In genomic region chr21:45406801-45407628, GRCh38 we compare ENCODE assay signal across 8 cellular contexts. TPM values are rescaled to one million over a fixed set of nuclear protein-coding genes. Genes with fewer than 3 reads are reported as not detected.
DNase-seq lines count a peak whose midpoint lies in the region; ATAC-seq and TF ChIP-seq lines count a peak whose summit lies in the region.
"Had no signal": no experiment of that assay in that cellular context is flagged by ENCODE, and none has a peak within 500 bp of the region (broad histone marks: within the 10 kb centered on the region; RNA-seq: fewer than 3 reads in every experiment).

No MANE protein-coding gene starts in this region.

- H3K9me3 Mint-ChIP-seq in stimulated activated effector memory CD8-positive, alpha-beta T cell treated with anti-CD3 and anti-CD28 coated beads, Interleukin-12 subunit alpha, Interleukin-12 subunit beta, amount 100 ng/mL, for 72 hours, result no peaks in the 10 kb centered on the region
- H3K9me3 Mint-ChIP-seq: dendritic cell treated with granulocyte-macrophage colony-stimulating factor and Interleukin-4, amounts not matched to agents 40 ng/mL and 50 ng/mL, for 4 days had no signal

- H3K27ac ChIP-seq in HUES48 (ENCODE audit: low read depth, low read length) (peak overlapping the region; percentile 88), body of pancreas (peak overlapping the region; percentile 77 to 95 (median 87))

- H3K4me1 Mint-ChIP-seq in stimulated activated effector memory CD8-positive, alpha-beta T cell treated with anti-CD3 and anti-CD28 coated beads, Interleukin-12 subunit alpha, Interleukin-12 subunit beta, amount 100 ng/mL, for 72 hours, result peaks cover 14% of the 10 kb centered on the region

- H3K9ac ChIP-seq in HUES48 (ENCODE audit: low read depth, low read length), result peak overlapping the region; percentile 51

- no peaks in the 10 kb centered on the region for H3K36me3 Mint-ChIP-seq in stimulated activated effector memory CD8-positive, alpha-beta T cell treated with anti-CD3 and anti-CD28 coated beads, Interleukin-12 subunit alpha, Interleukin-12 subunit beta, amount 100 ng/mL, for 72 hours

- no peak overlapping the region for H3K27ac Mint-ChIP-seq in stimulated activated effector memory CD8-positive, alpha-beta T cell treated with anti-CD3 and anti-CD28 coated beads, Interleukin-12 subunit alpha, Interleukin-12 subunit beta, amount 100 ng/mL, for 72 hours
- H3K27ac Mint-ChIP-seq: dendritic cell treated with granulocyte-macrophage colony-stimulating factor and Interleukin-4, amounts not matched to agents 40 ng/mL and 50 ng/mL, for 4 days had no signal

- ATAC-seq in body of pancreas, result no peak
- no peak for ATAC-seq in stimulated activated effector memory CD8-positive, alpha-beta T cell treated with anti-CD3 and anti-CD28 coated beads, Interleukin-12 subunit alpha, Interleukin-12 subunit beta, amount 100 ng/mL, for 72 hours

- H3K9me3 ChIP-seq in HUES48 (ENCODE audit: control insufficient read depth, insufficient read depth, low read length) (no peaks in the 10 kb centered on the region), body of pancreas (no peaks in the 10 kb centered on the region)

- H3K4me1 ChIP-seq in HUES48 (ENCODE audit: control insufficient read depth, insufficient read depth, low read length) (peaks cover 50% of the 10 kb centered on the region), body of pancreas (peaks cover 72% of the 10 kb centered on the region)

- H3K4me3 ChIP-seq in HUES48 (ENCODE audit: low read depth, low read length) (peak overlapping the region; percentile 67), body of pancreas (no peak overlapping the region)

- 59 to 66% methylated on average over 11 to 17 of the region's 17 CpGs for WGBS in body of pancreas, 2 donors

- H3K36me3 ChIP-seq in HUES48 (ENCODE audit: control insufficient read depth, insufficient read depth, low read length) (peaks cover 3% of the 10 kb centered on the region; the same call in 1 of the 2 replicates), body of pancreas (replicated peaks in 1 of 2; ENCODE audit: insufficient read depth in 1 of 2, low read depth in 2 of 2) (no peaks in the 10 kb centered on the region)

- no peak for TF ChIP-seq CTCF in body of pancreas (IDR thresholded peaks at IDR 0.05)

- H3K27me3 ChIP-seq in HUES48 (ENCODE audit: control insufficient read depth, insufficient read depth, low read length), result peaks cover 5% of the 10 kb centered on the region
- no peaks in the 10 kb centered on the region for H3K27me3 ChIP-seq in body of pancreas

- intact Hi-C loops in body of pancreas (cut with DNase I), result no loop called here

- TF ChIP-seq POLR2A in body of pancreas (IDR thresholded peaks at IDR 0.05), result no peak

- H3K4me3 Mint-ChIP-seq in stimulated activated effector memory CD8-positive, alpha-beta T cell treated with anti-CD3 and anti-CD28 coated beads, Interleukin-12 subunit alpha, Interleukin-12 subunit beta, amount 100 ng/mL, for 72 hours, result peak overlapping the region; percentile 42

- peak in 2 of 4 donors; percentile 5 to 20 for DNase-seq in body of pancreas
- DNase-seq in iPS-NIHi11 (ENCODE audit: low spot score), result peak; percentile 73
- DNase-seq in stimulated activated effector memory CD8-positive, alpha-beta T cell treated with anti-CD3 and anti-CD28 coated beads, Interleukin-12 subunit alpha, Interleukin-12 subunit beta, amount 100 ng/mL, for 72 hours (ENCODE audit: low spot score in 2 of 2), result no peak
- DNase-seq in NCI-H345 (lab: John Stamatoyannopoulos, UW), result no peak
- DNase-seq in SHP77 (lab: John Stamatoyannopoulos, UW), result no peak
- no peak for DNase-seq in superior temporal gyrus (ENCODE audit: extremely low spot score)

RNA-seq across cellular contexts. Expression of gene COL18A1, which starts 2.0 kb away (rescaled TPM):
- 100 to 1,000 TPM; 108 to 284 TPM for total RNA-seq in body of pancreas
